Comparison of ENCODE assay signal across 1 cellular context in the genomic region with DNA sequence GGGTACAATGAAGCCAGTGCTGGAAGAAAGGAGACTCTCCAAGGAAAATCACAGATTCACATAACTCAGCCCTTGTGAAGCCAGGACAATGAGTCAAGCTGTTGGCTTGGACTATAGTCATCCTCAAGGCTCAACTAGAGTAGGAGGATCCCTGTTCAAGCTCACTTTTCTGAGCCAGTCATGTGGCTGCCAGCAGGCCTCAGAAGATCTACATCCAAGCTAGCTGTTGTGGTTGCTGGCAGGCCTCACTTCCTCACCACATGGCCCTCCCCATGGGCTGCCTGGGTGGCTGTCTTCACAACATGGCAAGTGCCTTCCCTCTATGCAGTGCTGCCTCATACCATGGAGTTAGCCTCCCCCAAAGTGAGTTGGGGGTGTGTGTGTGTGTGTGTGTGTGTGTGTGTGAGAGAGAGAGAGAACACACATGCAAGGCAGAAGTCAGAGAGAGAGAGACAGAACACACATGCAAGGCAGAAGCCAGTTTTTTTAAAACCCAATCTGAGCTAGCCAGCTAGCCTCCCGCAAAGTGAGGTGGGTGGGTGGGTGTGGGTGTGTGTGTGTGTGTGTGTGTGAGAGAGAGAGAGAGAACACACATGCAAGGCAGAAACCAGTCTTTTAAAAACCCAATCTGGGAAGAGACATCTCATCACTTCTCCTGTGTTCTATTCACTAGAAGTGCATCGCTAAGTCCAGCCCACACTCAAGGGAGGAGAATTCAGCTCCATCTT.
TF ChIP-seq lines count a peak whose summit lies in the region.

No MANE protein-coding gene starts in this region.

TF ChIP-seq in GM12878, 131 proteins besides CTCF, POLR2A, EP300 and RAD21 (continued from another document and continues in another):
- TF ChIP-seq, protein P1, sequence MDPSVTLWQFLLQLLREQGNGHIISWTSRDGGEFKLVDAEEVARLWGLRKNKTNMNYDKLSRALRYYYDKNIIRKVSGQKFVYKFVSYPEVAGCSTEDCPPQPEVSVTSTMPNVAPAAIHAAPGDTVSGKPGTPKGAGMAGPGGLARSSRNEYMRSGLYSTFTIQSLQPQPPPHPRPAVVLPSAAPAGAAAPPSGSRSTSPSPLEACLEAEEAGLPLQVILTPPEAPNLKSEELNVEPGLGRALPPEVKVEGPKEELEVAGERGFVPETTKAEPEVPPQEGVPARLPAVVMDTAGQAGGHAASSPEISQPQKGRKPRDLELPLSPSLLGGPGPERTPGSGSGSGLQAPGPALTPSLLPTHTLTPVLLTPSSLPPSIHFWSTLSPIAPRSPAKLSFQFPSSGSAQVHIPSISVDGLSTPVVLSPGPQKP (IDR thresholded peaks at IDR 0.05; ENCODE audit: low read depth, low read length): no peak
- TF ChIP-seq, protein P2, sequence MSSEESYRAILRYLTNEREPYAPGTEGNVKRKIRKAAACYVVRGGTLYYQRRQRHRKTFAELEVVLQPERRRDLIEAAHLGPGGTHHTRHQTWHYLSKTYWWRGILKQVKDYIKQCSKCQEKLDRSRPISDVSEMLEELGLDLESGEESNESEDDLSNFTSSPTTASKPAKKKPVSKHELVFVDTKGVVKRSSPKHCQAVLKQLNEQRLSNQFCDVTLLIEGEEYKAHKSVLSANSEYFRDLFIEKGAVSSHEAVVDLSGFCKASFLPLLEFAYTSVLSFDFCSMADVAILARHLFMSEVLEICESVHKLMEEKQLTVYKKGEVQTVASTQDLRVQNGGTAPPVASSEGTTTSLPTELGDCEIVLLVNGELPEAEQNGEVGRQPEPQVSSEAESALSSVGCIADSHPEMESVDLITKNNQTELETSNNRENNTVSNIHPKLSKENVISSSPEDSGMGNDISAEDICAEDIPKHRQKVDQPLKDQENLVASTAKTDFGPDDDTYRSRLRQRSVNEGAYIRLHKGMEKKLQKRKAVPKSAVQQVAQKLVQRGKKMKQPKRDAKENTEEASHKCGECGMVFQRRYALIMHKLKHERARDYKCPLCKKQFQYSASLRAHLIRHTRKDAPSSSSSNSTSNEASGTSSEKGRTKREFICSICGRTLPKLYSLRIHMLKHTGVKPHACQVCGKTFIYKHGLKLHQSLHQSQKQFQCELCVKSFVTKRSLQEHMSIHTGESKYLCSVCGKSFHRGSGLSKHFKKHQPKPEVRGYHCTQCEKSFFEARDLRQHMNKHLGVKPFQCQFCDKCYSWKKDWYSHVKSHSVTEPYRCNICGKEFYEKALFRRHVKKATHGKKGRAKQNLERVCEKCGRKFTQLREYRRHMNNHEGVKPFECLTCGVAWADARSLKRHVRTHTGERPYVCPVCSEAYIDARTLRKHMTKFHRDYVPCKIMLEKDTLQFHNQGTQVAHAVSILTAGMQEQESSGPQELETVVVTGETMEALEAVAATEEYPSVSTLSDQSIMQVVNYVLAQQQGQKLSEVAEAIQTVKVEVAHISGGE (CRISPR knock-in tag; IDR thresholded peaks at IDR 0.05): no peak
- no peak for TF ChIP-seq CHD1 (IDR thresholded peaks at IDR 0.05; ENCODE audit: low read depth, low read length)
- no peak for TF ChIP-seq FOXM1 (IDR thresholded peaks at IDR 0.05; ENCODE audit: low read depth, low read length)
- TF ChIP-seq, protein P3, sequence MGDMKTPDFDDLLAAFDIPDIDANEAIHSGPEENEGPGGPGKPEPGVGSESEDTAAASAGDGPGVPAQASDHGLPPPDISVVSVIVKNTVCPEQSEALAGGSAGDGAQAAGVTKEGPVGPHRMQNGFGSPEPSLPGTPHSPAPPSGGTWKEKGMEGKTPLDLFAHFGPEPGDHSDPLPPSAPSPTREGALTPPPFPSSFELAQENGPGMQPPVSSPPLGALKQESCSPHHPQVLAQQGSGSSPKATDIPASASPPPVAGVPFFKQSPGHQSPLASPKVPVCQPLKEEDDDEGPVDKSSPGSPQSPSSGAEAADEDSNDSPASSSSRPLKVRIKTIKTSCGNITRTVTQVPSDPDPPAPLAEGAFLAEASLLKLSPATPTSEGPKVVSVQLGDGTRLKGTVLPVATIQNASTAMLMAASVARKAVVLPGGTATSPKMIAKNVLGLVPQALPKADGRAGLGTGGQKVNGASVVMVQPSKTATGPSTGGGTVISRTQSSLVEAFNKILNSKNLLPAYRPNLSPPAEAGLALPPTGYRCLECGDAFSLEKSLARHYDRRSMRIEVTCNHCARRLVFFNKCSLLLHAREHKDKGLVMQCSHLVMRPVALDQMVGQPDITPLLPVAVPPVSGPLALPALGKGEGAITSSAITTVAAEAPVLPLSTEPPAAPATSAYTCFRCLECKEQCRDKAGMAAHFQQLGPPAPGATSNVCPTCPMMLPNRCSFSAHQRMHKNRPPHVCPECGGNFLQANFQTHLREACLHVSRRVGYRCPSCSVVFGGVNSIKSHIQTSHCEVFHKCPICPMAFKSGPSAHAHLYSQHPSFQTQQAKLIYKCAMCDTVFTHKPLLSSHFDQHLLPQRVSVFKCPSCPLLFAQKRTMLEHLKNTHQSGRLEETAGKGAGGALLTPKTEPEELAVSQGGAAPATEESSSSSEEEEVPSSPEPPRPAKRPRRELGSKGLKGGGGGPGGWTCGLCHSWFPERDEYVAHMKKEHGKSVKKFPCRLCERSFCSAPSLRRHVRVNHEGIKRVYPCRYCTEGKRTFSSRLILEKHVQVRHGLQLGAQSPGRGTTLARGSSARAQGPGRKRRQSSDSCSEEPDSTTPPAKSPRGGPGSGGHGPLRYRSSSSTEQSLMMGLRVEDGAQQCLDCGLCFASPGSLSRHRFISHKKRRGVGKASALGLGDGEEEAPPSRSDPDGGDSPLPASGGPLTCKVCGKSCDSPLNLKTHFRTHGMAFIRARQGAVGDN (IDR thresholded peaks at IDR 0.05): peak; percentile 53; the same call in 1 of the 2 replicates
- TF ChIP-seq ZNF384 (IDR thresholded peaks at IDR 0.05; ENCODE audit: borderline replicate concordance, low read depth, low read length): no peak
- TF ChIP-seq NBN (IDR thresholded peaks at IDR 0.05): 0 out of 2 replicates have a peak, but pooled peaks have one; percentile 46
- TF ChIP-seq STAT3 (IDR thresholded peaks at IDR 0.05; ENCODE audit: low read depth, low read length): no peak
- no peak for TF ChIP-seq CBX3 (IDR thresholded peaks at IDR 0.05; ENCODE audit: borderline replicate concordance, low read depth)
- TF ChIP-seq, protein P4, sequence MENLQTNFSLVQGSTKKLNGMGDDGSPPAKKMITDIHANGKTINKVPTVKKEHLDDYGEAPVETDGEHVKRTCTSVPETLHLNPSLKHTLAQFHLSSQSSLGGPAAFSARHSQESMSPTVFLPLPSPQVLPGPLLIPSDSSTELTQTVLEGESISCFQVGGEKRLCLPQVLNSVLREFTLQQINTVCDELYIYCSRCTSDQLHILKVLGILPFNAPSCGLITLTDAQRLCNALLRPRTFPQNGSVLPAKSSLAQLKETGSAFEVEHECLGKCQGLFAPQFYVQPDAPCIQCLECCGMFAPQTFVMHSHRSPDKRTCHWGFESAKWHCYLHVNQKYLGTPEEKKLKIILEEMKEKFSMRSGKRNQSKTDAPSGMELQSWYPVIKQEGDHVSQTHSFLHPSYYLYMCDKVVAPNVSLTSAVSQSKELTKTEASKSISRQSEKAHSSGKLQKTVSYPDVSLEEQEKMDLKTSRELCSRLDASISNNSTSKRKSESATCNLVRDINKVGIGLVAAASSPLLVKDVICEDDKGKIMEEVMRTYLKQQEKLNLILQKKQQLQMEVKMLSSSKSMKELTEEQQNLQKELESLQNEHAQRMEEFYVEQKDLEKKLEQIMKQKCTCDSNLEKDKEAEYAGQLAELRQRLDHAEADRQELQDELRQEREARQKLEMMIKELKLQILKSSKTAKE (IDR thresholded peaks at IDR 0.05; ENCODE audit: low read depth, poor library complexity, severe bottlenecking): no peak
- peak; percentile 36 for TF ChIP-seq IKZF1 (conservative IDR thresholded peaks at IDR 0.05)
- no peak for TF ChIP-seq TCF3 (IDR thresholded peaks at IDR 0.05; ENCODE audit: borderline replicate concordance, insufficient read depth, low read depth, low read length)
- TF ChIP-seq, protein P5, sequence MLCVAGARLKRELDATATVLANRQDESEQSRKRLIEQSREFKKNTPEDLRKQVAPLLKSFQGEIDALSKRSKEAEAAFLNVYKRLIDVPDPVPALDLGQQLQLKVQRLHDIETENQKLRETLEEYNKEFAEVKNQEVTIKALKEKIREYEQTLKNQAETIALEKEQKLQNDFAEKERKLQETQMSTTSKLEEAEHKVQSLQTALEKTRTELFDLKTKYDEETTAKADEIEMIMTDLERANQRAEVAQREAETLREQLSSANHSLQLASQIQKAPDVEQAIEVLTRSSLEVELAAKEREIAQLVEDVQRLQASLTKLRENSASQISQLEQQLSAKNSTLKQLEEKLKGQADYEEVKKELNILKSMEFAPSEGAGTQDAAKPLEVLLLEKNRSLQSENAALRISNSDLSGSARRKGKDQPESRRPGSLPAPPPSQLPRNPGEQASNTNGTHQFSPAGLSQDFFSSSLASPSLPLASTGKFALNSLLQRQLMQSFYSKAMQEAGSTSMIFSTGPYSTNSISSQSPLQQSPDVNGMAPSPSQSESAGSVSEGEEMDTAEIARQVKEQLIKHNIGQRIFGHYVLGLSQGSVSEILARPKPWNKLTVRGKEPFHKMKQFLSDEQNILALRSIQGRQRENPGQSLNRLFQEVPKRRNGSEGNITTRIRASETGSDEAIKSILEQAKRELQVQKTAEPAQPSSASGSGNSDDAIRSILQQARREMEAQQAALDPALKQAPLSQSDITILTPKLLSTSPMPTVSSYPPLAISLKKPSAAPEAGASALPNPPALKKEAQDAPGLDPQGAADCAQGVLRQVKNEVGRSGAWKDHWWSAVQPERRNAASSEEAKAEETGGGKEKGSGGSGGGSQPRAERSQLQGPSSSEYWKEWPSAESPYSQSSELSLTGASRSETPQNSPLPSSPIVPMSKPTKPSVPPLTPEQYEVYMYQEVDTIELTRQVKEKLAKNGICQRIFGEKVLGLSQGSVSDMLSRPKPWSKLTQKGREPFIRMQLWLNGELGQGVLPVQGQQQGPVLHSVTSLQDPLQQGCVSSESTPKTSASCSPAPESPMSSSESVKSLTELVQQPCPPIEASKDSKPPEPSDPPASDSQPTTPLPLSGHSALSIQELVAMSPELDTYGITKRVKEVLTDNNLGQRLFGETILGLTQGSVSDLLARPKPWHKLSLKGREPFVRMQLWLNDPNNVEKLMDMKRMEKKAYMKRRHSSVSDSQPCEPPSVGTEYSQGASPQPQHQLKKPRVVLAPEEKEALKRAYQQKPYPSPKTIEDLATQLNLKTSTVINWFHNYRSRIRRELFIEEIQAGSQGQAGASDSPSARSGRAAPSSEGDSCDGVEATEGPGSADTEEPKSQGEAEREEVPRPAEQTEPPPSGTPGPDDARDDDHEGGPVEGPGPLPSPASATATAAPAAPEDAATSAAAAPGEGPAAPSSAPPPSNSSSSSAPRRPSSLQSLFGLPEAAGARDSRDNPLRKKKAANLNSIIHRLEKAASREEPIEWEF (IDR thresholded peaks at IDR 0.05; ENCODE audit: insufficient replicate concordance, low read depth, low read length): no peak
- peak; percentile 72; the same call in 1 of the 2 replicates for TF ChIP-seq CBFB (IDR thresholded peaks at IDR 0.05; ENCODE audit: low read depth)
- no peak for TF ChIP-seq SMARCA5 (IDR thresholded peaks at IDR 0.05)
- TF ChIP-seq, protein P6, sequence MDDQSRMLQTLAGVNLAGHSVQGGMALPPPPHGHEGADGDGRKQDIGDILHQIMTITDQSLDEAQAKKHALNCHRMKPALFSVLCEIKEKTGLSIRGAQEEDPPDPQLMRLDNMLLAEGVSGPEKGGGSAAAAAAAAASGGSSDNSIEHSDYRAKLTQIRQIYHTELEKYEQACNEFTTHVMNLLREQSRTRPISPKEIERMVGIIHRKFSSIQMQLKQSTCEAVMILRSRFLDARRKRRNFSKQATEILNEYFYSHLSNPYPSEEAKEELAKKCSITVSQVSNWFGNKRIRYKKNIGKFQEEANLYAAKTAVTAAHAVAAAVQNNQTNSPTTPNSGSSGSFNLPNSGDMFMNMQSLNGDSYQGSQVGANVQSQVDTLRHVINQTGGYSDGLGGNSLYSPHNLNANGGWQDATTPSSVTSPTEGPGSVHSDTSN (IDR thresholded peaks at IDR 0.05; ENCODE audit: insufficient replicate concordance, low read depth, low read length): no peak
- TF ChIP-seq BACH1 (IDR thresholded peaks at IDR 0.05; ENCODE audit: borderline replicate concordance): no peak
- TF ChIP-seq CHD2 (IDR thresholded peaks at IDR 0.05; ENCODE audit: borderline replicate concordance, low read depth, low read length): no peak
- TF ChIP-seq, protein P7, sequence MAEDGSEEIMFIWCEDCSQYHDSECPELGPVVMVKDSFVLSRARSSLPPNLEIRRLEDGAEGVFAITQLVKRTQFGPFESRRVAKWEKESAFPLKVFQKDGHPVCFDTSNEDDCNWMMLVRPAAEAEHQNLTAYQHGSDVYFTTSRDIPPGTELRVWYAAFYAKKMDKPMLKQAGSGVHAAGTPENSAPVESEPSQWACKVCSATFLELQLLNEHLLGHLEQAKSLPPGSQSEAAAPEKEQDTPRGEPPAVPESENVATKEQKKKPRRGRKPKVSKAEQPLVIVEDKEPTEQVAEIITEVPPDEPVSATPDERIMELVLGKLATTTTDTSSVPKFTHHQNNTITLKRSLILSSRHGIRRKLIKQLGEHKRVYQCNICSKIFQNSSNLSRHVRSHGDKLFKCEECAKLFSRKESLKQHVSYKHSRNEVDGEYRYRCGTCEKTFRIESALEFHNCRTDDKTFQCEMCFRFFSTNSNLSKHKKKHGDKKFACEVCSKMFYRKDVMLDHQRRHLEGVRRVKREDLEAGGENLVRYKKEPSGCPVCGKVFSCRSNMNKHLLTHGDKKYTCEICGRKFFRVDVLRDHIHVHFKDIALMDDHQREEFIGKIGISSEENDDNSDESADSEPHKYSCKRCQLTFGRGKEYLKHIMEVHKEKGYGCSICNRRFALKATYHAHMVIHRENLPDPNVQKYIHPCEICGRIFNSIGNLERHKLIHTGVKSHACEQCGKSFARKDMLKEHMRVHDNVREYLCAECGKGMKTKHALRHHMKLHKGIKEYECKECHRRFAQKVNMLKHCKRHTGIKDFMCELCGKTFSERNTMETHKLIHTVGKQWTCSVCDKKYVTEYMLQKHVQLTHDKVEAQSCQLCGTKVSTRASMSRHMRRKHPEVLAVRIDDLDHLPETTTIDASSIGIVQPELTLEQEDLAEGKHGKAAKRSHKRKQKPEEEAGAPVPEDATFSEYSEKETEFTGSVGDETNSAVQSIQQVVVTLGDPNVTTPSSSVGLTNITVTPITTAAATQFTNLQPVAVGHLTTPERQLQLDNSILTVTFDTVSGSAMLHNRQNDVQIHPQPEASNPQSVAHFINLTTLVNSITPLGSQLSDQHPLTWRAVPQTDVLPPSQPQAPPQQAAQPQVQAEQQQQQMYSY (CRISPR knock-in tag; IDR thresholded peaks at IDR 0.05): no peak
- peak; percentile 16 for TF ChIP-seq SP1 (IDR thresholded peaks at IDR 0.05; ENCODE audit: low read depth, low read length)
- peak in 1 of 2 experiments; percentile 47; a peak in 1 of 3 replicates for TF ChIP-seq EGR1 (IDR thresholded peaks at IDR 0.05; ENCODE audit: borderline replicate concordance in 1 of 2, low read depth in 2 of 2, low read length in 2 of 2)
- TF ChIP-seq RUNX3 (IDR thresholded peaks at IDR 0.05; ENCODE audit: low read length): peak; percentile 89
- peak; percentile 19; the same call in 1 of the 2 replicates for TF ChIP-seq ATF7 (IDR thresholded peaks at IDR 0.05; ENCODE audit: low read depth)
- no peak for TF ChIP-seq RB1 (IDR thresholded peaks at IDR 0.05; ENCODE audit: borderline replicate concordance)
- TF ChIP-seq, protein P8, sequence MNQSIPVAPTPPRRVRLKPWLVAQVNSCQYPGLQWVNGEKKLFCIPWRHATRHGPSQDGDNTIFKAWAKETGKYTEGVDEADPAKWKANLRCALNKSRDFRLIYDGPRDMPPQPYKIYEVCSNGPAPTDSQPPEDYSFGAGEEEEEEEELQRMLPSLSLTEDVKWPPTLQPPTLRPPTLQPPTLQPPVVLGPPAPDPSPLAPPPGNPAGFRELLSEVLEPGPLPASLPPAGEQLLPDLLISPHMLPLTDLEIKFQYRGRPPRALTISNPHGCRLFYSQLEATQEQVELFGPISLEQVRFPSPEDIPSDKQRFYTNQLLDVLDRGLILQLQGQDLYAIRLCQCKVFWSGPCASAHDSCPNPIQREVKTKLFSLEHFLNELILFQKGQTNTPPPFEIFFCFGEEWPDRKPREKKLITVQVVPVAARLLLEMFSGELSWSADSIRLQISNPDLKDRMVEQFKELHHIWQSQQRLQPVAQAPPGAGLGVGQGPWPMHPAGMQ (IDR thresholded peaks at IDR 0.05; ENCODE audit: borderline replicate concordance): no peak
- TF ChIP-seq CBX5 (IDR thresholded peaks at IDR 0.05; ENCODE audit: low read depth): no peak
- TF ChIP-seq SPI1 (IDR thresholded peaks at IDR 0.05; ENCODE audit: borderline replicate concordance, insufficient read depth, low read depth, low read length): peak; percentile 92
